Comparison of ENCODE assay signal across 8 cellular contexts in genomic region chr6:24671077-24671476, GRCh38. TPM values are rescaled to one million over a fixed set of nuclear protein-coding genes. Genes with fewer than 3 reads are reported as not detected.
"Had no signal": no experiment of that assay in that cellular context is flagged by ENCODE, and none has a peak within 500 bp of the region (broad histone marks: within the 10 kb centered on the region; RNA-seq: fewer than 3 reads in every experiment).

No MANE protein-coding gene starts in this region.

RNA-seq across cellular contexts. Expression of gene KIAA0319, which starts 25.1 kb away (rescaled TPM):
- total RNA-seq: dermis blood vessel endothelial cell, esophagus mucosa, fibroblast of villous mesenchyme, foreskin keratinocyte, gastrocnemius medialis, glomerular endothelial cell had no signal
- polyA plus RNA-seq: foreskin keratinocyte, heart left ventricle, heart right ventricle had no signal
